In genomic region chr10:102741848-102742247, GRCh38 we compare ENCODE assay signal across 27 cellular contexts. TPM values are rescaled to one million over a fixed set of nuclear protein-coding genes. Genes with fewer than 3 reads are reported as not detected.
DNase-seq lines count a peak whose midpoint lies in the region; ATAC-seq, FAIRE-seq and TF ChIP-seq lines count a peak whose summit lies in the region.
"Had no signal": no experiment of that assay in that cellular context is flagged by ENCODE, and none has a peak within 500 bp of the region (broad histone marks: within the 10 kb centered on the region; RNA-seq: fewer than 3 reads in every experiment).

No MANE protein-coding gene starts in this region.

- no peaks in the 10 kb centered on the region for H3K9me3 ChIP-seq in K562 (replicated peaks; ENCODE audit: control insufficient read depth, insufficient read depth, low read depth, low read length)
- no peaks in the 10 kb centered on the region for H3K9me3 ChIP-seq in endothelial cell of umbilical vein (replicated peaks; ENCODE audit: control insufficient read depth, insufficient read depth, low read length)
- no peaks in the 10 kb centered on the region for H3K9me3 ChIP-seq in pancreas
- H3K9me3 ChIP-seq: A549; BE2C; BLaER1 treated with 17β-estradiol and CSF1 and Interleukin-3, amounts not matched to agents 10 nM and 100 nM had no signal

- CTCF ChIA-PET in K562 (lab: Yijun Ruan, JAX; ENCODE audit: low intra/inter-chr PET ratio) (no interaction called here), endothelial cell of umbilical vein (lab: Charles Lee) (interaction anchor here (1.7 to 2.2 kb wide), 2 partner anchors 10 to 160 kb away, joined by 4 to 14 read pairs; no protein-coding TSS in a partner anchor)

- peaks cover 6% of the 10 kb centered on the region for H3K9me3 Mint-ChIP-seq in activated T-helper 1 cell treated with anti-CD3 and anti-CD28 coated beads, Interleukin-12 subunit alpha, Interleukin-12 subunit beta, Interleukin-2, Interleukin-4 antibody, amounts not matched to agents 30 ng/mL and 10 ng/mL and 1 ng/mL, durations not matched to agents 14 hours and 24 hours and 36 hours
- H3K9me3 Mint-ChIP-seq in type B pancreatic cell: no peaks in the 10 kb centered on the region
- H3K9me3 Mint-ChIP-seq: CD4-positive, alpha-beta T cell; CD8-positive, alpha-beta memory T cell had no signal

- H3K9me1 ChIP-seq in K562 (ENCODE audit: control insufficient read depth, insufficient read depth, low read length) (no peaks in the 10 kb centered on the region), endothelial cell of umbilical vein (replicated peaks; ENCODE audit: control insufficient read depth, extremely low read depth, insufficient read depth, low read length) (no peaks in the 10 kb centered on the region)

- H3K36me3 ChIP-seq in K562 (ENCODE audit: control insufficient read depth, insufficient read depth, low read length) (peaks cover 8% of the 10 kb centered on the region; the same call in 2 of the 3 replicates), endothelial cell of umbilical vein (ENCODE audit: control insufficient read depth in 2 of 2, extremely low read depth in 1 of 2, insufficient read depth in 2 of 2, low read length in 2 of 2) (peaks cover 0 to 2% of the 10 kb centered on the region in 2 experiments), pancreas (no peaks in the 10 kb centered on the region)

- in situ Hi-C loops in K562 (cut with MboI): no loop called here

- H3K27me3 ChIP-seq in K562 (ENCODE audit: control insufficient read depth in 2 of 2, insufficient read depth in 2 of 2, low read length in 2 of 2) (no peaks in the 10 kb centered on the region), endothelial cell of umbilical vein (ENCODE audit: control insufficient read depth in 2 of 2, insufficient read depth in 2 of 2, low read length in 2 of 2) (no peaks in the 10 kb centered on the region), pancreas (no peaks in the 10 kb centered on the region)
- H3K27me3 ChIP-seq: BE2C; BLaER1 treated with 17β-estradiol and CSF1 and Interleukin-3, amounts not matched to agents 10 nM and 100 nM had no signal

- H3K4me1 ChIP-seq in K562 (replicated peaks in 1 of 2; ENCODE audit: control insufficient read depth in 2 of 2, insufficient read depth in 2 of 2, low read length in 2 of 2): peaks cover 13 to 41% of the 10 kb centered on the region in 2 experiments
- H3K4me1 ChIP-seq in endothelial cell of umbilical vein (ENCODE audit: control insufficient read depth, extremely low read depth, insufficient read depth, low read length): peaks cover 15% of the 10 kb centered on the region
- peaks cover 14 to 21% (median 14%) of the 10 kb centered on the region in 3 donors for H3K4me1 ChIP-seq in pancreas
- H3K4me1 ChIP-seq: BE2C had no signal

- dilution Hi-C loops in endothelial cell of umbilical vein (cut with MboI; ENCODE audit: extremely low pct_ligation_motif_present, low sequenced_read_pairs): no loop called here

- H3K79me2 ChIP-seq in K562 (ENCODE audit: control insufficient read depth, insufficient read depth, low read length): peaks cover 30% of the 10 kb centered on the region
- peaks cover 24% of the 10 kb centered on the region for H3K79me2 ChIP-seq in endothelial cell of umbilical vein (ENCODE audit: control insufficient read depth, insufficient read depth, low read length)

- H3K9ac ChIP-seq in K562 (ENCODE audit: insufficient read depth in 1 of 2, low read depth in 2 of 2, low read length in 2 of 2) (no peak overlapping the region), endothelial cell of umbilical vein (replicated peaks; ENCODE audit: extremely low read depth, insufficient read depth, low read length) (no peak overlapping the region)
- H3K9ac ChIP-seq: BLaER1 treated with 17β-estradiol and CSF1 and Interleukin-3, amounts not matched to agents 10 nM and 100 nM; GM23248 had no signal

- TF ChIP-seq CTCF in K562 (IDR thresholded peaks at IDR 0.05 in 2 of 3, conservative IDR thresholded peaks at IDR 0.05 in 1 of 3; ENCODE audit: insufficient read depth in 2 of 3, low read depth in 1 of 3, low read length in 3 of 3): no peak
- no peak for TF ChIP-seq CTCF in endothelial cell of umbilical vein (IDR thresholded peaks at IDR 0.05; ENCODE audit: extremely low read depth in 1 of 2, insufficient read depth in 1 of 2, low read depth in 1 of 2, low read length in 2 of 2)
- TF ChIP-seq CTCF in type B pancreatic cell (conservative IDR thresholded peaks at IDR 0.05): no peak
- no peak for TF ChIP-seq CTCF in pancreas (IDR thresholded peaks at IDR 0.05)

- H3K4me1 Mint-ChIP-seq in activated T-helper 1 cell treated with anti-CD3 and anti-CD28 coated beads, Interleukin-12 subunit alpha, Interleukin-12 subunit beta, Interleukin-2, Interleukin-4 antibody, amounts not matched to agents 30 ng/mL and 10 ng/mL and 1 ng/mL, durations not matched to agents 14 hours and 24 hours and 36 hours (ENCODE audit: low read depth): peaks cover 35% of the 10 kb centered on the region
- peaks cover 21% of the 10 kb centered on the region for H3K4me1 Mint-ChIP-seq in type B pancreatic cell (ENCODE audit: unreplicated experiment)

- BruUV-seq in K562 (replicated peaks; lab: Mats Ljungman, UMichigan): no TSS peak
- no TSS peak for BruUV-seq in endothelial cell of umbilical vein (replicated peaks; lab: Mats Ljungman, UMichigan)

- TF ChIP-seq EP300 in K562 (IDR thresholded peaks at IDR 0.05; ENCODE audit: low read length): no peak

- ATAC-seq in K562: no peak
- no peak for ATAC-seq in pancreas
- ATAC-seq in HG02852 (IDR thresholded peaks at IDR 0.05; ENCODE audit: unreplicated experiment): no peak
- ATAC-seq: A549, GM12878 had no signal

- H3K4me3 ChIP-seq in K562 (no peak overlapping the region), endothelial cell of umbilical vein (replicated peaks in 1 of 3; ENCODE audit: insufficient read depth in 1 of 3, low read depth in 1 of 3, low read length in 3 of 3) (no peak overlapping the region), pancreas (no peak overlapping the region)
- H3K4me3 ChIP-seq: A549; BLaER1 treated with 17β-estradiol and CSF1 and Interleukin-3, amounts not matched to agents 10 nM and 100 nM; GM12878; GM23248 had no signal

- peaks cover 6% of the 10 kb centered on the region for H3K36me3 Mint-ChIP-seq in activated T-helper 1 cell treated with anti-CD3 and anti-CD28 coated beads, Interleukin-12 subunit alpha, Interleukin-12 subunit beta, Interleukin-2, Interleukin-4 antibody, amounts not matched to agents 30 ng/mL and 10 ng/mL and 1 ng/mL, durations not matched to agents 14 hours and 24 hours and 36 hours (ENCODE audit: low read depth)
- peaks cover 4% of the 10 kb centered on the region for H3K36me3 Mint-ChIP-seq in type B pancreatic cell

- peak overlapping the region; percentile 9 for H3K4me3 Mint-ChIP-seq in activated T-helper 1 cell treated with anti-CD3 and anti-CD28 coated beads, Interleukin-12 subunit alpha, Interleukin-12 subunit beta, Interleukin-2, Interleukin-4 antibody, amounts not matched to agents 30 ng/mL and 10 ng/mL and 1 ng/mL, durations not matched to agents 14 hours and 24 hours and 36 hours
- H3K4me3 Mint-ChIP-seq in type B pancreatic cell: peak overlapping the region; percentile 43
- H3K4me3 Mint-ChIP-seq: CD14-positive monocyte had no signal

- intact Hi-C loops in activated T-helper 1 cell treated with anti-CD3 and anti-CD28 coated beads, Interleukin-12 subunit alpha, Interleukin-12 subunit beta, Interleukin-2, Interleukin-4 antibody, amounts not matched to agents 30 ng/mL and 10 ng/mL and 1 ng/mL, durations not matched to agents 14 hours and 24 hours and 36 hours (cut with micrococcal nuclease): loop anchor here (2.0 to 10.0 kb wide), 5 partner anchors 33 to 1390 kb away; partner anchors contain the start of genes BTRC and SFR1
- intact Hi-C loops in K562 (cut with micrococcal nuclease) (loop anchor here (5.0 kb wide), 3 partner anchors 35 to 160 kb away; no protein-coding TSS in a partner anchor), endothelial cell of umbilical vein (cut with micrococcal nuclease) (loop anchor here (5.0 kb wide), 2 partner anchors 35 to 175 kb away; partner anchors contain the start of gene CNNM2), pancreas (cut with DNase I) (no loop called here)

- H3K27ac Mint-ChIP-seq in activated T-helper 1 cell treated with anti-CD3 and anti-CD28 coated beads, Interleukin-12 subunit alpha, Interleukin-12 subunit beta, Interleukin-2, Interleukin-4 antibody, amounts not matched to agents 30 ng/mL and 10 ng/mL and 1 ng/mL, durations not matched to agents 14 hours and 24 hours and 36 hours: no peak overlapping the region
- H3K27ac Mint-ChIP-seq in type B pancreatic cell: no peak overlapping the region
- H3K27ac Mint-ChIP-seq: CD4-positive, alpha-beta T cell had no signal

- no peak overlapping the region for H3K27ac ChIP-seq in K562 (ENCODE audit: extremely low read depth, low read depth, low read length)
- H3K27ac ChIP-seq in endothelial cell of umbilical vein (ENCODE audit: insufficient read depth, low read depth, low read length): no peak overlapping the region
- no peak overlapping the region for H3K27ac ChIP-seq in pancreas
- H3K27ac ChIP-seq: A549; BLaER1 treated with 17β-estradiol and CSF1 and Interleukin-3, amounts not matched to agents 10 nM and 100 nM; GM23248 had no signal

- no peak for TF ChIP-seq RAD21 in K562 (CRISPR knock-in tag; conservative IDR thresholded peaks at IDR 0.05 in 1 of 2, IDR thresholded peaks at IDR 0.05 in 1 of 2)

- FAIRE-seq in K562 (lab: Jason Lieb, UNC) (no peak), endothelial cell of umbilical vein (lab: Jason Lieb, UNC) (no peak), pancreas (lab: Jason Lieb, UNC) (no peak)
- FAIRE-seq: A549, D721Med, GM12878, GM19239, H1 had no signal

- POLR2A ChIA-PET in K562 (lab: Yijun Ruan, JAX) (interaction anchor here (0.5 to 1.3 kb wide), 3 partner anchors 9 to 573 kb away, joined by 3 to 5 read pairs (median 3); no protein-coding TSS in a partner anchor), endothelial cell of umbilical vein (lab: Charles Lee) (no interaction called here)

- H4K20me1 ChIP-seq in K562 (replicated peaks; ENCODE audit: control insufficient read depth, insufficient read depth, low read length) (no peaks in the 10 kb centered on the region), endothelial cell of umbilical vein (replicated peaks; ENCODE audit: control insufficient read depth, extremely low read depth, insufficient read depth, low read length) (no peaks in the 10 kb centered on the region)

- H3K4me2 ChIP-seq in K562 (ENCODE audit: insufficient read depth, low read length) (no peak overlapping the region), endothelial cell of umbilical vein (ENCODE audit: insufficient read depth, low read length) (no peak overlapping the region)
- H3K4me2 ChIP-seq: A549 had no signal

- 10% methylated on average over 2 of the region's 2 CpGs for WGBS in K562 (ENCODE audit: insufficient coverage, low coverage, missing lambda C conversion rate)
- WGBS in pancreas, 2 donors: 24 to 39% methylated on average over 2 of the region's 2 CpGs

- DNase-seq in activated T-helper 1 cell treated with anti-CD3 and anti-CD28 coated beads, Interleukin-12 subunit alpha, Interleukin-12 subunit beta, Interleukin-2, Interleukin-4 antibody, amounts not matched to agents 30 ng/mL and 10 ng/mL and 1 ng/mL, durations not matched to agents 14 hours and 24 hours and 36 hours (ENCODE audit: low spot score): no peak
- DNase-seq in K562 (ENCODE audit: extremely low read depth in 1 of 4, low spot score in 3 of 4) (no peak), endothelial cell of umbilical vein (ENCODE audit: low read depth, low spot score) (peak; percentile 88), type B pancreatic cell (ENCODE audit: extremely low spot score, unreplicated experiment) (no peak), pancreas (no peak), T1000 (lab: John Stamatoyannopoulos, UW) (no peak)
- DNase-seq: 8988T; ACHN; AML-193; BE2C; CD4-positive, alpha-beta T cell; CD8-positive, alpha-beta memory T cell; DMS 273 treated with DMSO at 0.1 percent for 48 hours; DMS79; EL; GDM1; GM23248; H7; HCEC 1CT had no signal

- peaks cover 1% of the 10 kb centered on the region for H3K27me3 Mint-ChIP-seq in activated T-helper 1 cell treated with anti-CD3 and anti-CD28 coated beads, Interleukin-12 subunit alpha, Interleukin-12 subunit beta, Interleukin-2, Interleukin-4 antibody, amounts not matched to agents 30 ng/mL and 10 ng/mL and 1 ng/mL, durations not matched to agents 14 hours and 24 hours and 36 hours (ENCODE audit: insufficient read depth)
- no peaks in the 10 kb centered on the region for H3K27me3 Mint-ChIP-seq in type B pancreatic cell
- H3K27me3 Mint-ChIP-seq: CD4-positive, alpha-beta T cell; CD8-positive, alpha-beta memory T cell had no signal

- H2AFZ ChIP-seq in K562 (ENCODE audit: low read depth, low read length) (no peak overlapping the region), endothelial cell of umbilical vein (ENCODE audit: low read depth, low read length) (no peak overlapping the region)
- H2AFZ ChIP-seq: GM23248 had no signal

- TF ChIP-seq POLR2A in K562 (conservative IDR thresholded peaks at IDR 0.05) (no peak), endothelial cell of umbilical vein (IDR thresholded peaks at IDR 0.05; ENCODE audit: low read depth, low read length) (no peak)

RNA-seq across cellular contexts. Expression of gene WBP1L, which starts 1.9 kb away (rescaled TPM):
- total RNA-seq in activated T-helper 1 cell treated with anti-CD3 and anti-CD28 coated beads, Interleukin-12 subunit alpha, Interleukin-12 subunit beta, Interleukin-2, Interleukin-4 antibody, amounts not matched to agents 30 ng/mL and 10 ng/mL and 1 ng/mL, durations not matched to agents 14 hours and 24 hours and 36 hours: 19.4 and 20.0 TPM in 2 replicates
- total RNA-seq in K562 (2011; cell fraction: chromatin; rRNA removed; ENCODE audit: low replicate concordance): 11.5 and 23.1 TPM in 2 replicates
- 19.7 and 23.5 TPM in 2 replicates for total RNA-seq in K562 (2011; cell fraction: nucleolus; rRNA removed)
- 22.4 and 23.0 TPM in 2 replicates for total RNA-seq in K562 (2011; cell fraction: nucleoplasm; rRNA removed)
- 11.4 and 15.0 TPM in 2 replicates for total RNA-seq in K562 (2014; rRNA removed)
- 6.6 and 6.7 TPM in 2 replicates for total RNA-seq in K562 (2014; rRNA removed; fragmentation: Illumina TruSeq; extraction: Trizol)
- total RNA-seq in K562 (2015; rRNA removed; fragmentation: Illumina TruSeq; extraction: Trizol): 8.7 and 9.1 TPM in 2 replicates
- 11.8 and 14.4 TPM in 2 replicates for total RNA-seq in K562 (2021)
- polyA plus RNA-seq in K562 (2011; rRNA removed): 11.6 and 12.1 TPM in 2 replicates
- 19.1 and 32.0 TPM in 2 replicates for polyA plus RNA-seq in K562 (2011; cell fraction: cytosol; rRNA removed)
- 8.0 and 8.9 TPM in 2 replicates for polyA plus RNA-seq in K562 (2011; cell fraction: nucleus; rRNA removed)
- 12.0 and 12.3 TPM in 2 replicates for polyA plus RNA-seq in K562 (2012)
- polyA plus RNA-seq in K562 (2014; fragmentation: Illumina TruSeq; extraction: Trizol): 11.5 and 12.3 TPM in 2 replicates
- polyA plus RNA-seq in K562 (2014; fragmentation: Nextera tagmentation; extraction: Ambion mirVana): 1 to 10 TPM; 3.2 to 5.3 TPM
- 10.7 and 11.3 TPM in 2 replicates for polyA plus RNA-seq in K562 (2014; rRNA removed)
- polyA minus RNA-seq in K562 (2011; rRNA and poly(A)+ RNA removed): 17.5 and 24.0 TPM in 2 replicates
- polyA minus RNA-seq in K562 (2011; cell fraction: cytosol; rRNA and poly(A)+ RNA removed): 15.7 and 17.7 TPM in 2 replicates
- 3.6 and 4.9 TPM in 2 replicates for polyA minus RNA-seq in K562 (2011; cell fraction: nucleus; rRNA and poly(A)+ RNA removed)
- 43.6 and 46.0 TPM in 2 replicates for total RNA-seq in endothelial cell of umbilical vein
- 70.3 and 94.1 TPM in 2 replicates for polyA plus RNA-seq in endothelial cell of umbilical vein
- 42.5 and 43.8 TPM in 2 replicates for polyA plus RNA-seq in endothelial cell of umbilical vein (2011; cell fraction: cytosol; rRNA removed)
- 24.0 and 26.9 TPM in 2 replicates for polyA plus RNA-seq in endothelial cell of umbilical vein (2011; cell fraction: nucleus; rRNA removed)
- polyA plus RNA-seq in endothelial cell of umbilical vein (2012): 39.9 and 52.8 TPM in 2 replicates
- 89.3 and 94.0 TPM in 2 replicates for polyA minus RNA-seq in endothelial cell of umbilical vein
- 11.5 TPM for polyA minus RNA-seq in endothelial cell of umbilical vein (2011; cell fraction: cytosol; rRNA and poly(A)+ RNA removed)
- polyA minus RNA-seq in endothelial cell of umbilical vein (2011; cell fraction: nucleus; rRNA and poly(A)+ RNA removed): 22.3 and 22.4 TPM in 2 replicates
- total RNA-seq in type B pancreatic cell (ENCODE audit: low replicate concordance): 40.3 and 80.4 TPM in 2 replicates
- total RNA-seq in pancreas: 10 to 100 TPM in 5 of 6 donors, 1 to 10 TPM in 1; 9.0 to 27.3 (median 12.1) TPM
- polyA plus RNA-seq in pancreas: 10 to 100 TPM; 10.5 to 11.0 TPM

RNA-seq across cellular contexts. Expression of gene SFXN2, which starts 27.4 kb away (rescaled TPM):
- 39.5 and 44.0 TPM in 2 replicates for total RNA-seq in activated T-helper 1 cell treated with anti-CD3 and anti-CD28 coated beads, Interleukin-12 subunit alpha, Interleukin-12 subunit beta, Interleukin-2, Interleukin-4 antibody, amounts not matched to agents 30 ng/mL and 10 ng/mL and 1 ng/mL, durations not matched to agents 14 hours and 24 hours and 36 hours
- 14.9 and 58.6 TPM in 2 replicates for total RNA-seq in K562 (2011; cell fraction: chromatin; rRNA removed; ENCODE audit: low replicate concordance)
- total RNA-seq in K562 (2011; cell fraction: nucleolus; rRNA removed): 43.2 and 44.1 TPM in 2 replicates
- 24.3 and 31.1 TPM in 2 replicates for total RNA-seq in K562 (2011; cell fraction: nucleoplasm; rRNA removed)
- total RNA-seq in K562 (2014; rRNA removed): 7.3 and 11.4 TPM in 2 replicates
- total RNA-seq in K562 (2014; rRNA removed; fragmentation: Illumina TruSeq; extraction: Trizol): 17.1 and 22.5 TPM in 2 replicates
- total RNA-seq in K562 (2015; rRNA removed; fragmentation: Illumina TruSeq; extraction: Trizol): 14.6 and 15.7 TPM in 2 replicates
- 20.6 and 23.8 TPM in 2 replicates for total RNA-seq in K562 (2021)
- polyA plus RNA-seq in K562 (2011; rRNA removed): 10.7 and 14.5 TPM in 2 replicates
- 14.2 and 18.2 TPM in 2 replicates for polyA plus RNA-seq in K562 (2011; cell fraction: cytosol; rRNA removed)
- 15.5 and 26.3 TPM in 2 replicates for polyA plus RNA-seq in K562 (2011; cell fraction: nucleus; rRNA removed)
- polyA plus RNA-seq in K562 (2012): 8.3 and 15.5 TPM in 2 replicates
- 23.7 and 24.1 TPM in 2 replicates for polyA plus RNA-seq in K562 (2014; fragmentation: Illumina TruSeq; extraction: Trizol)
- polyA plus RNA-seq in K562 (2014; fragmentation: Nextera tagmentation; extraction: Ambion mirVana): 10 to 100 TPM; 12.0 to 20.4 TPM
- polyA plus RNA-seq in K562 (2014; rRNA removed): 13.9 and 23.3 TPM in 2 replicates
- 12.0 and 24.9 TPM in 2 replicates for polyA minus RNA-seq in K562 (2011; rRNA and poly(A)+ RNA removed)
- 13.3 and 15.2 TPM in 2 replicates for polyA minus RNA-seq in K562 (2011; cell fraction: cytosol; rRNA and poly(A)+ RNA removed)
- 20.9 and 24.4 TPM in 2 replicates for polyA minus RNA-seq in K562 (2011; cell fraction: nucleus; rRNA and poly(A)+ RNA removed)
- 13.1 and 17.0 TPM in 2 replicates for total RNA-seq in endothelial cell of umbilical vein
- 8.1 and 9.8 TPM in 2 replicates for polyA plus RNA-seq in endothelial cell of umbilical vein
- 10.6 and 12.2 TPM in 2 replicates for polyA plus RNA-seq in endothelial cell of umbilical vein (2011; cell fraction: cytosol; rRNA removed)
- polyA plus RNA-seq in endothelial cell of umbilical vein (2011; cell fraction: nucleus; rRNA removed): 15.1 and 15.9 TPM in 2 replicates
- polyA plus RNA-seq in endothelial cell of umbilical vein (2012): 5.5 and 8.5 TPM in 2 replicates
- polyA minus RNA-seq in endothelial cell of umbilical vein: 24.0 TPM in 2 replicates
- 8.8 TPM for polyA minus RNA-seq in endothelial cell of umbilical vein (2011; cell fraction: cytosol; rRNA and poly(A)+ RNA removed)
- 9.7 and 11.3 TPM in 2 replicates for polyA minus RNA-seq in endothelial cell of umbilical vein (2011; cell fraction: nucleus; rRNA and poly(A)+ RNA removed)
- 27.8 and 35.8 TPM in 2 replicates for total RNA-seq in type B pancreatic cell (ENCODE audit: low replicate concordance)
- 10 to 100 TPM in 4 of 6 donors, 1 to 10 TPM in 2; 6.2 to 21.6 (median 10.4) TPM for total RNA-seq in pancreas
- polyA plus RNA-seq in pancreas: 1 to 10 TPM; 5.6 to 9.0 TPM

RNA-seq across cellular contexts. Expression of gene ARL3, which starts 27.7 kb away (rescaled TPM):
- total RNA-seq in activated T-helper 1 cell treated with anti-CD3 and anti-CD28 coated beads, Interleukin-12 subunit alpha, Interleukin-12 subunit beta, Interleukin-2, Interleukin-4 antibody, amounts not matched to agents 30 ng/mL and 10 ng/mL and 1 ng/mL, durations not matched to agents 14 hours and 24 hours and 36 hours: 6.6 and 6.8 TPM in 2 replicates
- total RNA-seq in K562 (2011; cell fraction: chromatin; rRNA removed; ENCODE audit: low replicate concordance): 2.0 and 2.1 TPM in 2 replicates
- total RNA-seq in K562 (2011; cell fraction: nucleolus; rRNA removed): 0.83 and 1.7 TPM in 2 replicates
- total RNA-seq in K562 (2011; cell fraction: nucleoplasm; rRNA removed): 2.2 and 2.7 TPM in 2 replicates
- 2.7 and 2.9 TPM in 2 replicates for total RNA-seq in K562 (2014; rRNA removed)
- 3.5 and 3.8 TPM in 2 replicates for total RNA-seq in K562 (2014; rRNA removed; fragmentation: Illumina TruSeq; extraction: Trizol)
- 2.9 and 3.2 TPM in 2 replicates for total RNA-seq in K562 (2015; rRNA removed; fragmentation: Illumina TruSeq; extraction: Trizol)
- total RNA-seq in K562 (2021): 4.2 and 4.6 TPM in 2 replicates
- polyA plus RNA-seq in K562 (2011; rRNA removed): 4.8 and 5.5 TPM in 2 replicates
- 1.7 and 3.3 TPM in 2 replicates for polyA plus RNA-seq in K562 (2011; cell fraction: cytosol; rRNA removed)
- 1.2 and 2.4 TPM in 2 replicates for polyA plus RNA-seq in K562 (2011; cell fraction: nucleus; rRNA removed)
- polyA plus RNA-seq in K562 (2012): 5.7 and 6.9 TPM in 2 replicates
- polyA plus RNA-seq in K562 (2014; fragmentation: Illumina TruSeq; extraction: Trizol): 4.2 and 5.5 TPM in 2 replicates
- polyA plus RNA-seq in K562 (2014; fragmentation: Nextera tagmentation; extraction: Ambion mirVana): 1 to 10 TPM; 8.2 to 8.9 TPM
- polyA plus RNA-seq in K562 (2014; rRNA removed): 5.1 and 5.2 TPM in 2 replicates
- 2.6 and 3.0 TPM in 2 replicates for polyA minus RNA-seq in K562 (2011; rRNA and poly(A)+ RNA removed)
- 0.46 and 0.76 TPM in 2 replicates for polyA minus RNA-seq in K562 (2011; cell fraction: cytosol; rRNA and poly(A)+ RNA removed)
- 0.40 and 1.2 TPM in 2 replicates for polyA minus RNA-seq in K562 (2011; cell fraction: nucleus; rRNA and poly(A)+ RNA removed)
- 10.6 and 11.0 TPM in 2 replicates for total RNA-seq in endothelial cell of umbilical vein
- 4.9 and 6.6 TPM in 2 replicates for polyA plus RNA-seq in endothelial cell of umbilical vein
- polyA plus RNA-seq in endothelial cell of umbilical vein (2011; cell fraction: cytosol; rRNA removed): 10.2 and 10.4 TPM in 2 replicates
- polyA plus RNA-seq in endothelial cell of umbilical vein (2011; cell fraction: nucleus; rRNA removed): 3.4 and 3.6 TPM in 2 replicates
- 15.5 and 15.6 TPM in 2 replicates for polyA plus RNA-seq in endothelial cell of umbilical vein (2012)
- polyA minus RNA-seq in endothelial cell of umbilical vein: 2.9 and 3.3 TPM in 2 replicates
- polyA minus RNA-seq in endothelial cell of umbilical vein (2011; cell fraction: cytosol; rRNA and poly(A)+ RNA removed): 2.9 TPM
- 1.3 TPM in 2 replicates for polyA minus RNA-seq in endothelial cell of umbilical vein (2011; cell fraction: nucleus; rRNA and poly(A)+ RNA removed)
- 12.2 and 15.8 TPM in 2 replicates for total RNA-seq in type B pancreatic cell (ENCODE audit: low replicate concordance)
- total RNA-seq in pancreas: 1 to 10 TPM; 2.5 to 4.5 (median 3.1) TPM
- 1 to 10 TPM; 2.4 to 8.0 TPM for polyA plus RNA-seq in pancreas

Comparison
In these comparisons a context has a peak if more than half of its experiments do, and no peak if none do; other contexts are left out.
1. intact Hi-C loops: an anchor here in activated T-helper 1 cell treated with anti-CD3 and anti-CD28 coated beads, Interleukin-12 subunit alpha, Interleukin-12 subunit beta, Interleukin-2, Interleukin-4 antibody, amounts not matched to agents 30 ng/mL and 10 ng/mL and 1 ng/mL, durations not matched to agents 14 hours and 24 hours and 36 hours (2.0 to 10.0 kb wide), K562 (5.0 kb wide) and endothelial cell of umbilical vein (5.0 kb wide); none called in pancreas.